Comparison of ENCODE assay signal across 8 cellular contexts in genomic region chr16:24980077-24980793, GRCh38. TPM values are rescaled to one million over a fixed set of nuclear protein-coding genes. Genes with fewer than 3 reads are reported as not detected.
DNase-seq lines count a peak whose midpoint lies in the region; ATAC-seq lines count a peak whose summit lies in the region.

No MANE protein-coding gene starts in this region.

- DNase-seq in HPDE6-E6E7 (ENCODE audit: extremely low spot score) (peak; percentile 25), left cardiac atrium (no peak), middle frontal gyrus (ENCODE audit: extremely low spot score, low spot score) (no peak), RPMI8226 (no peak), hippocampal formation (lab: John Stamatoyannopoulos, UW) (no peak), aorta (no peak)

- H3K27me3 ChIP-seq in ACC112 (ENCODE audit: insufficient read depth, low read length) (no peaks in the 10 kb centered on the region), aorta (ENCODE audit: control insufficient read depth in 1 of 2, insufficient read depth in 2 of 2, low read length in 1 of 2) (no peaks in the 10 kb centered on the region)

- H3K4me3 ChIP-seq in ACC112 (ENCODE audit: low read depth, low read length) (no peak overlapping the region), aorta (ENCODE audit: low read length in 2 of 2) (no peak overlapping the region)

- 79 to 83% methylated on average over 8 of the region's 8 CpGs for WGBS in aorta, 2 donors

- peaks cover 86% of the 10 kb centered on the region for H3K79me2 ChIP-seq in ACC112 (ENCODE audit: control insufficient read depth, insufficient read depth, low read length, unreplicated experiment)

- peak; percentile 40 for ATAC-seq in GM19043 (IDR thresholded peaks at IDR 0.05; ENCODE audit: low read depth, unreplicated experiment)
- ATAC-seq in left cardiac atrium: peak; percentile 20 to 29
- no peak for ATAC-seq in aorta (ENCODE audit: low FRiP score)

- H2AFZ ChIP-seq in ACC112 (ENCODE audit: low read length, unreplicated experiment): no peak overlapping the region

- H3K36me3 ChIP-seq in ACC112 (ENCODE audit: insufficient read depth, low read length) (peaks cover 9% of the 10 kb centered on the region), aorta (ENCODE audit: control insufficient read depth in 1 of 2, insufficient read depth in 2 of 2, low read length in 1 of 2) (peaks cover 0 to 1% of the 10 kb centered on the region in 2 donors)

- H3K4me1 ChIP-seq in ACC112 (ENCODE audit: control insufficient read depth, insufficient read depth, low read length, unreplicated experiment) (peaks cover 63% of the 10 kb centered on the region), aorta (ENCODE audit: control insufficient read depth in 1 of 2, insufficient read depth in 2 of 2, low read length in 2 of 2) (no peaks in the 10 kb centered on the region)

- H3K27ac ChIP-seq in ACC112 (ENCODE audit: low read depth, low read length) (peak overlapping the region; percentile 19; the same call in 1 of the 2 replicates), aorta (ENCODE audit: low read depth in 1 of 2, low read length in 2 of 2) (no peak overlapping the region)

- intact Hi-C loops in left cardiac atrium (cut with DNase I): no loop called here
- intact Hi-C loops in aorta (cut with DNase I): loop anchor here in 1 of 2 donors (5.0 kb wide), 1 partner anchor 37 kb away; the partner anchor contains the start of gene ARHGAP17

- no peaks in the 10 kb centered on the region for H3K9me3 ChIP-seq in aorta (ENCODE audit: control insufficient read depth, low read length)

RNA-seq across cellular contexts. Expression of gene ARHGAP17, which starts 34.9 kb away (rescaled TPM):
- 10 to 100 TPM; 49.7 to 50.9 TPM for total RNA-seq in left cardiac atrium
- 100 to 1,000 TPM in 1 of 2 donors, 10 to 100 TPM in 1; 95.8 to 122 TPM for total RNA-seq in aorta
- 10 to 100 TPM; 12.9 to 56.7 TPM for polyA plus RNA-seq in aorta
